8 cellular contexts compared by ENCODE assay signal in the genomic region with DNA sequence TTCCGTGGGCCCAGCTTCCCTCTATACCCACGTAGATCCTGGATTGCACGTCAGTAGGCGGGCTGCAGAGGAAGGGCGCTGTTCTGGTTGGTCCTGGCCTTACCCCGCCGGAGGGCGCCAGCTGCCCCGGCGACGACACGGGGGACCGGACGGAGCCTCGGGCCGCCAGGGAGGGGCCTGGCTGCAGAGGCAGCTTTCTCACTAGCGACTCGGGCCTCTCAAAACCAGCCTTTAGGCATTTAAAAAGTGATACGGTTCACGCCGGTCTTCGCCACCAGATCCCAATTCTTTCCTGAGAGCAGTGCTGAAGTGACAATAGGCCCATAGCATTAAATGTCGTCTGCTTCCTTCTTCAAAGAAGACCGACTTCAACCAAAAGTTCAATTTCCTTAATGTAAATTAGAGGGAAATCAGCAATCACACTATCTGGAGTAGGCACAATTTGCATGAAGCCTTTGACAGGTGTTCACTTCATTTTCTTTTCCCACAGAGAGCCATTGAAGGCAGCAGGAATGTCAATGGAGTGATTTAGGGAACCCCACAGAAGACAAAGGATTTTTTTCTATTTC. TPM values are rescaled to one million over a fixed set of nuclear protein-coding genes. Genes with fewer than 3 reads are reported as not detected.
DNase-seq lines count a peak whose midpoint lies in the region; ATAC-seq and TF ChIP-seq lines count a peak whose summit lies in the region.

No MANE protein-coding gene starts in this region.

- no peak overlapping the region for H3K9ac ChIP-seq in fibroblast of lung (ENCODE audit: insufficient read depth, low read length)

- H2AFZ ChIP-seq in fibroblast of lung (ENCODE audit: low read length): peak overlapping the region; percentile 67

- H3K27me3 ChIP-seq in fibroblast of lung (ENCODE audit: control insufficient read depth, insufficient read depth, low read length) (no peaks in the 10 kb centered on the region), upper lobe of left lung (no peaks in the 10 kb centered on the region)

- no peak for TF ChIP-seq EP300 in upper lobe of left lung (IDR thresholded peaks at IDR 0.05)

- H3K27ac Mint-ChIP-seq in nephron progenitor cell: no peak overlapping the region

- H3K4me3 Mint-ChIP-seq in nephron progenitor cell: no peak overlapping the region

- H3K4me1 ChIP-seq in fibroblast of lung (ENCODE audit: control insufficient read depth, extremely low read depth, insufficient read depth, low read length) (no peaks in the 10 kb centered on the region), upper lobe of left lung (peaks cover 0 to 11% (median 5%) of the 10 kb centered on the region in 4 donors)

- TF ChIP-seq POLR2A in upper lobe of left lung (IDR thresholded peaks at IDR 0.05): peak in 1 of 4 donors; percentile 37

- DNase-seq in EH (ENCODE audit: low read depth) (peak; percentile 53), M059J (ENCODE audit: low read depth) (peak; percentile 52), fibroblast of lung (ENCODE audit: low read depth in 2 of 2) (peak; percentile 25 to 43), nephron progenitor cell (peak; percentile 51), upper lobe of left lung (peak; percentile 80 to 91), COLO829 (ENCODE audit: low spot score) (no peak)
- DNase-seq in activated CD8-positive, alpha-beta memory T cell treated with anti-CD3 and anti-CD28 coated beads, Interleukin-2, amount 50 U/mL, for 48 hours: peak; percentile 76

- peaks cover 5% of the 10 kb centered on the region for H3K9me3 Mint-ChIP-seq in nephron progenitor cell

- TF ChIP-seq CTCF in fibroblast of lung (conservative IDR thresholded peaks at IDR 0.05 in 1 of 2, IDR thresholded peaks at IDR 0.05 in 1 of 2; ENCODE audit: low read depth in 1 of 2, low read length in 2 of 2) (peak; percentile 14 to 15), nephron progenitor cell (IDR thresholded peaks at IDR 0.05) (no peak), upper lobe of left lung (IDR thresholded peaks at IDR 0.05) (peak in 4 of 6 experiments; percentile 22 to 31 (median 27))

- peaks cover 5% of the 10 kb centered on the region for H3K36me3 Mint-ChIP-seq in nephron progenitor cell (ENCODE audit: low read depth)

- H3K36me3 ChIP-seq in fibroblast of lung (ENCODE audit: control insufficient read depth, insufficient read depth, low read length) (no peaks in the 10 kb centered on the region), upper lobe of left lung (no peaks in the 10 kb centered on the region)

- ATAC-seq in GM21528 (IDR thresholded peaks at IDR 0.05; ENCODE audit: low FRiP score, unreplicated experiment) (peak; percentile 86), upper lobe of left lung (ENCODE audit: low FRiP score in 2 of 2) (peak; percentile 89 to 92)

- H3K9me3 ChIP-seq in fibroblast of lung (ENCODE audit: control insufficient read depth, insufficient read depth, low read depth, low read length) (no peaks in the 10 kb centered on the region), upper lobe of left lung (no peaks in the 10 kb centered on the region)

- H3K4me2 ChIP-seq in fibroblast of lung (ENCODE audit: extremely low read depth, insufficient read depth, low read length): no peak overlapping the region

- H3K27me3 Mint-ChIP-seq in nephron progenitor cell (ENCODE audit: low read depth, poor library complexity): peaks cover 6% of the 10 kb centered on the region

- WGBS in upper lobe of left lung, 2 donors: 12 to 29% methylated on average over 11 to 23 of the region's 24 CpGs

- no peaks in the 10 kb centered on the region for H4K20me1 ChIP-seq in fibroblast of lung (ENCODE audit: control insufficient read depth, extremely low read depth, insufficient read depth, low read length)

- H3K4me3 ChIP-seq in fibroblast of lung (replicated peaks in 1 of 4; ENCODE audit: control extremely low read depth in 1 of 4, insufficient read depth in 1 of 4, low read depth in 3 of 4, low read length in 4 of 4): no peak overlapping the region
- peak overlapping the region in 3 of 4 donors; percentile 14 to 42 (median 33) for H3K4me3 ChIP-seq in upper lobe of left lung

- peaks cover 5% of the 10 kb centered on the region for H3K4me1 Mint-ChIP-seq in nephron progenitor cell

- no peaks in the 10 kb centered on the region for H3K79me2 ChIP-seq in fibroblast of lung (ENCODE audit: control insufficient read depth, insufficient read depth, low read length)

- H3K27ac ChIP-seq in fibroblast of lung (ENCODE audit: insufficient read depth, low read length) (no peak overlapping the region), upper lobe of left lung (peak overlapping the region in 2 of 4 donors; percentile 13 to 60)

RNA-seq across cellular contexts. Expression of a gene that starts 17.6 kb away (rescaled TPM):
- total RNA-seq in M059J (2014; rRNA removed; shearing (Covaris generic)): 127 and 165 TPM in 2 replicates
- 49.1 and 62.9 TPM in 2 replicates for total RNA-seq in fibroblast of lung
- 52.9 and 56.5 TPM in 2 replicates for polyA plus RNA-seq in fibroblast of lung
- polyA plus RNA-seq in fibroblast of lung (2012): 149 and 167 TPM in 2 replicates
- 7.2 and 10.6 TPM in 2 replicates for polyA minus RNA-seq in fibroblast of lung (ENCODE audit: low replicate concordance)
- 100 to 1,000 TPM in 1 of 6 donors, 10 to 100 TPM in 5; 61.8 to 106 (median 86.7) TPM for total RNA-seq in upper lobe of left lung

Comparison
In these comparisons a context has a peak if more than half of its experiments do, and no peak if none do; other contexts are left out.
1. H3K4me3 ChIP-seq: peak in upper lobe of left lung (3 of 4); none in fibroblast of lung (0 of 4).